In genomic region chr11:74743640-74744039, GRCh38 we compare ENCODE assay signal across 19 cellular contexts. TPM values are rescaled to one million over a fixed set of nuclear protein-coding genes. Genes with fewer than 3 reads are reported as not detected.
DNase-seq lines count a peak whose midpoint lies in the region; ATAC-seq and TF ChIP-seq lines count a peak whose summit lies in the region.
"Had no signal": no experiment of that assay in that cellular context is flagged by ENCODE, and none has a peak within 500 bp of the region (broad histone marks: within the 10 kb centered on the region; RNA-seq: fewer than 3 reads in every experiment).

No MANE protein-coding gene starts in this region.

- H3K4me1 ChIP-seq in Loucy (ENCODE audit: insufficient read depth, low read length, poor library complexity, severe bottlenecking): peaks cover 9% of the 10 kb centered on the region
- H3K4me1 ChIP-seq in esophagus muscularis mucosa: peaks cover 5 to 32% (median 26%) of the 10 kb centered on the region in 4 donors

- intact Hi-C loops in esophagus muscularis mucosa (cut with DNase I): loop anchor here (10.0 kb wide), 1 partner anchor 349 kb away; the partner anchor contains the start of gene PGM2L1

- TF ChIP-seq EP300 in esophagus muscularis mucosa (IDR thresholded peaks at IDR 0.05): no peak

- H3K4me1 Mint-ChIP-seq in activated CD8-positive, alpha-beta memory T cell treated with anti-CD3 and anti-CD28 coated beads, Interleukin-2, amount 10 ng/mL, durations not matched to agents 7 days and 5 days: peaks cover 17% of the 10 kb centered on the region

- DNase-seq in activated CD8-positive, alpha-beta memory T cell treated with anti-CD3 and anti-CD28 coated beads, Interleukin-2, amount 10 ng/mL, durations not matched to agents 7 days and 5 days: peak; percentile 29
- no peak for DNase-seq in activated CD8-positive, alpha-beta memory T cell treated with anti-CD3 and anti-CD28 coated beads, Interleukin-2, amount 50 U/mL, for 4 hours
- DNase-seq in esophagus muscularis mucosa (ENCODE audit: extremely low spot score): peak; percentile 8
- DNase-seq in NCI-H128 (lab: John Stamatoyannopoulos, UW; ENCODE audit: unreplicated experiment): no peak
- no peak for DNase-seq in retina
- DNase-seq: Calu3; CD8-positive, alpha-beta T cell; DND-41; EL had no signal

- H3K36me3 ChIP-seq in Loucy (ENCODE audit: insufficient read depth, low read length) (no peaks in the 10 kb centered on the region), esophagus muscularis mucosa (no peaks in the 10 kb centered on the region)
- H3K36me3 ChIP-seq: BLaER1 treated with 17β-estradiol and CSF1 and Interleukin-3, amounts not matched to agents 10 nM and 100 nM; HAP-1 had no signal

- no peaks in the 10 kb centered on the region for H4K20me1 ChIP-seq in Loucy (ENCODE audit: insufficient read depth, low read length, poor library complexity, severe bottlenecking)
- H4K20me1 ChIP-seq: BLaER1 treated with 17β-estradiol and CSF1 and Interleukin-3, amounts not matched to agents 10 nM and 100 nM had no signal

- no peak for TF ChIP-seq CTCF in Loucy (conservative IDR thresholded peaks at IDR 0.05; ENCODE audit: low read length)
- no peak for TF ChIP-seq CTCF in esophagus muscularis mucosa (IDR thresholded peaks at IDR 0.05)

- CTCF ChIA-PET in activated CD8-positive, alpha-beta memory T cell treated with anti-CD3 and anti-CD28 coated beads, Interleukin-2, amount 10 ng/mL, durations not matched to agents 7 days and 5 days (lab: Charles Lee): interaction anchor here (1.1 kb wide), 1 partner anchor 42 kb away, joined by 6 read pairs; no protein-coding TSS in a partner anchor

- H3K27ac ChIP-seq in esophagus muscularis mucosa (replicated peaks in 1 of 4): no peak overlapping the region
- H3K27ac ChIP-seq: BLaER1 treated with 17β-estradiol and CSF1 and Interleukin-3, amounts not matched to agents 10 nM and 100 nM; HL-60 had no signal

- H3K4me3 ChIP-seq in Loucy (ENCODE audit: low read length, poor library complexity, severe bottlenecking) (no peak overlapping the region), esophagus muscularis mucosa (no peak overlapping the region)
- H3K4me3 ChIP-seq: BLaER1 treated with 17β-estradiol and CSF1 and Interleukin-3, amounts not matched to agents 10 nM and 100 nM; GM12878; HAP-1 had no signal

- H3K9me3 Mint-ChIP-seq in activated CD8-positive, alpha-beta memory T cell treated with anti-CD3 and anti-CD28 coated beads, Interleukin-2, amount 10 ng/mL, durations not matched to agents 7 days and 5 days (ENCODE audit: low read depth): no peaks in the 10 kb centered on the region
- H3K9me3 Mint-ChIP-seq: CD8-positive, alpha-beta T cell had no signal

- ATAC-seq in activated CD8-positive, alpha-beta memory T cell treated with anti-CD3 and anti-CD28 coated beads, Interleukin-2, amount 10 ng/mL, durations not matched to agents 7 days and 5 days: no peak
- ATAC-seq: CD8-positive, alpha-beta T cell; GM12878 had no signal

- H3K9ac ChIP-seq in Loucy (ENCODE audit: low read depth, low read length, poor library complexity, severe bottlenecking): no peak overlapping the region
- H3K9ac ChIP-seq: BLaER1 treated with 17β-estradiol and CSF1 and Interleukin-3, amounts not matched to agents 10 nM and 100 nM had no signal

- no peaks in the 10 kb centered on the region for H3K36me3 Mint-ChIP-seq in activated CD8-positive, alpha-beta memory T cell treated with anti-CD3 and anti-CD28 coated beads, Interleukin-2, amount 10 ng/mL, durations not matched to agents 7 days and 5 days
- H3K36me3 Mint-ChIP-seq: CD8-positive, alpha-beta T cell had no signal

- no peak for TF ChIP-seq POLR2A in esophagus muscularis mucosa (IDR thresholded peaks at IDR 0.05; ENCODE audit: low read depth)

- H3K27me3 Mint-ChIP-seq in activated CD8-positive, alpha-beta memory T cell treated with anti-CD3 and anti-CD28 coated beads, Interleukin-2, amount 10 ng/mL, durations not matched to agents 7 days and 5 days: peaks cover 10% of the 10 kb centered on the region

- H3K9me3 ChIP-seq in Loucy (ENCODE audit: insufficient read depth, low read depth, low read length): no peaks in the 10 kb centered on the region
- no peaks in the 10 kb centered on the region for H3K9me3 ChIP-seq in esophagus muscularis mucosa

- H2AFZ ChIP-seq in Loucy (ENCODE audit: low read length): 0 out of 2 replicates have a peak overlapping the region, but pooled peaks have one; percentile 34

- no peaks in the 10 kb centered on the region for H3F3A ChIP-seq in Loucy (ENCODE audit: low read depth)

- no peak overlapping the region for H3K4me2 ChIP-seq in Loucy (ENCODE audit: low read depth, low read length, poor library complexity, severe bottlenecking)
- H3K4me2 ChIP-seq: BLaER1 treated with 17β-estradiol and CSF1 and Interleukin-3, amounts not matched to agents 10 nM and 100 nM had no signal

- H3K4me3 Mint-ChIP-seq in activated CD8-positive, alpha-beta memory T cell treated with anti-CD3 and anti-CD28 coated beads, Interleukin-2, amount 10 ng/mL, durations not matched to agents 7 days and 5 days: no peak overlapping the region
- H3K4me3 Mint-ChIP-seq: B cell; CD8-positive, alpha-beta T cell had no signal

- H3K27me3 ChIP-seq in Loucy (ENCODE audit: insufficient read depth, low read length, poor library complexity, severe bottlenecking): no peaks in the 10 kb centered on the region
- no peaks in the 10 kb centered on the region for H3K27me3 ChIP-seq in esophagus muscularis mucosa
- H3K27me3 ChIP-seq: BLaER1 treated with 17β-estradiol and CSF1 and Interleukin-3, amounts not matched to agents 10 nM and 100 nM had no signal

- H3K9me2 ChIP-seq in Loucy (replicated peaks; ENCODE audit: low read depth, low read length): no peaks in the 10 kb centered on the region

- no peaks in the 10 kb centered on the region for H3K79me2 ChIP-seq in Loucy (ENCODE audit: insufficient read depth, low read length)

- H3K27ac Mint-ChIP-seq in activated CD8-positive, alpha-beta memory T cell treated with anti-CD3 and anti-CD28 coated beads, Interleukin-2, amount 10 ng/mL, durations not matched to agents 7 days and 5 days: no peak overlapping the region
- H3K27ac Mint-ChIP-seq: B cell; CD8-positive, alpha-beta T cell had no signal

RNA-seq across cellular contexts. Expression of gene RNF169, which starts 5.0 kb away (rescaled TPM):
- total RNA-seq in activated CD8-positive, alpha-beta memory T cell treated with anti-CD3 and anti-CD28 coated beads, Interleukin-2, amount 10 ng/mL, durations not matched to agents 7 days and 5 days: 10 to 100 TPM; 17.2 to 17.3 TPM
- total RNA-seq in esophagus muscularis mucosa: 10 to 100 TPM; 16.2 to 26.6 (median 20.6) TPM

RNA-seq across cellular contexts. Expression of gene CHRDL2, which starts 12.4 kb away (rescaled TPM):
- total RNA-seq in activated CD8-positive, alpha-beta memory T cell treated with anti-CD3 and anti-CD28 coated beads, Interleukin-2, amount 10 ng/mL, durations not matched to agents 7 days and 5 days: not detected
- total RNA-seq in esophagus muscularis mucosa: under 1 TPM in 2 of 4 donors, not detected in 2; 0.40 to 0.50 TPM
- total RNA-seq: A172; B cell; Calu3; CD8-positive, alpha-beta T cell; G401; GM12878; H4; HT1080 had no signal

Comparison
In these comparisons a context has a peak if more than half of its experiments do, and no peak if none do; other contexts are left out.
1. DNase-seq: peak in activated CD8-positive, alpha-beta memory T cell treated with anti-CD3 and anti-CD28 coated beads, Interleukin-2, amount 10 ng/mL, durations not matched to agents 7 days and 5 days (single experiment) and esophagus muscularis mucosa (single experiment); none in activated CD8-positive, alpha-beta memory T cell treated with anti-CD3 and anti-CD28 coated beads, Interleukin-2, amount 50 U/mL, for 4 hours (single experiment), NCI-H128 (single experiment) and retina (single experiment).